33 cellular contexts compared by ENCODE assay signal in genomic region chr2:48283870-48284269, GRCh38.
"Had no signal": no experiment of that assay in that cellular context is flagged by ENCODE, and none has a peak within 500 bp of the region (broad histone marks: within the 10 kb centered on the region; RNA-seq: fewer than 3 reads in every experiment).

No MANE protein-coding gene starts in this region.

- H3K9me3 ChIP-seq: ascending aorta, gastroesophageal sphincter, neutrophil, uterus had no signal

- H3K36me3 ChIP-seq: ascending aorta, cardiac muscle cell, gastroesophageal sphincter, neutrophil, uterus, WERI-Rb-1 had no signal

- H3K4me3 Mint-ChIP-seq: activated CD4-positive, alpha-beta memory T cell treated with anti-CD3 and anti-CD28 coated beads, Interleukin-2, amount 10 ng/mL, durations not matched to agents 7 days and 5 days; activated CD4-positive, alpha-beta T cell treated with anti-CD3 and anti-CD28 coated beads, Interleukin-2, amount 10 ng/mL, durations not matched to agents 24 days and 14 days; activated naive CD4-positive, alpha-beta T cell treated with anti-CD3 and anti-CD28 coated beads, Interleukin-2, amount 10 ng/mL, durations not matched to agents 7 days and 5 days; activated naive CD8-positive, alpha-beta T cell treated with anti-CD3 and anti-CD28 coated beads, Interleukin-2, amount 10 ng/mL, durations not matched to agents 7 days and 5 days; activated T-cell treated with anti-CD3 and anti-CD28 coated beads, Interleukin-2, amount 50 U/mL, for 24 hours; effector memory CD8-positive, alpha-beta T cell; nephron progenitor cell; stimulated activated effector memory CD8-positive, alpha-beta T cell treated with anti-CD3 and anti-CD28 coated beads, Interleukin-12 subunit alpha, Interleukin-12 subunit beta, amount 100 ng/mL, for 72 hours; stimulated activated naive CD8-positive, alpha-beta T cell treated with anti-CD3 and anti-CD28 coated beads, Interleukin-15, amount 100 ng/mL, for 72 hours; T-helper 1 cell treated with Interleukin-12 subunit alpha and Interleukin-12 subunit beta and Interleukin-4 antibody, amounts not matched to agents 30 μg/mL and 1 μg/mL, for 36 hours; type B pancreatic cell had no signal

- DNase-seq: activated CD4-positive, alpha-beta memory T cell treated with anti-CD3 and anti-CD28 coated beads, Interleukin-2, amount 10 ng/mL, durations not matched to agents 7 days and 5 days; activated CD4-positive, alpha-beta T cell treated with anti-CD3 and anti-CD28 coated beads, Interleukin-2, amount 10 ng/mL, durations not matched to agents 24 days and 14 days; activated CD4-positive, CD25-positive, alpha-beta regulatory T cell treated with anti-CD3 and anti-CD28 coated beads, Interleukin-2, amount 50 U/mL, for 72 hours; activated CD8-positive, alpha-beta memory T cell treated with anti-CD3 and anti-CD28 coated beads, Interleukin-2, amount 50 U/mL, for 48 hours; activated gamma-delta T cell; activated naive CD4-positive, alpha-beta T cell treated with anti-CD3 and anti-CD28 coated beads, Interleukin-2, amount 10 ng/mL, durations not matched to agents 7 days and 5 days; activated naive CD8-positive, alpha-beta T cell treated with anti-CD3 and anti-CD28 coated beads, Interleukin-2, amount 10 ng/mL, durations not matched to agents 7 days and 5 days; activated T-cell treated with anti-CD3 and anti-CD28 coated beads, Interleukin-2, amount 50 U/mL, for 24 hours; effector memory CD8-positive, alpha-beta T cell; head of caudate nucleus; hippocampal formation; islet precursor cell; left ventricle myocardium superior; nephron progenitor cell; stimulated activated CD4-positive, alpha-beta T cell treated with anti-CD3 and anti-CD28 coated beads, Interleukin-12 subunit alpha, Interleukin-12 subunit beta, amount 100 ng/mL, for 4 hours; stimulated activated CD4-positive, alpha-beta T cell treated with anti-CD3 and anti-CD28 coated beads, Interleukin-4, amount 100 ng/mL, for 1 hour; stimulated activated naive CD8-positive, alpha-beta T cell treated with anti-CD3 and anti-CD28 coated beads, Interleukin-15, amount 100 ng/mL, for 72 hours; T-helper 9 cell; uterus; WERI-Rb-1 had no signal

- H3K9me3 Mint-ChIP-seq: effector memory CD8-positive, alpha-beta T cell; nephron progenitor cell; stimulated activated effector memory CD8-positive, alpha-beta T cell treated with anti-CD3 and anti-CD28 coated beads, Interleukin-12 subunit alpha, Interleukin-12 subunit beta, amount 100 ng/mL, for 72 hours; type B pancreatic cell had no signal

- H3K27me3 Mint-ChIP-seq: activated CD4-positive, alpha-beta memory T cell treated with anti-CD3 and anti-CD28 coated beads, Interleukin-2, amount 10 ng/mL, durations not matched to agents 7 days and 5 days; activated CD4-positive, alpha-beta T cell treated with anti-CD3 and anti-CD28 coated beads, Interleukin-2, amount 10 ng/mL, durations not matched to agents 24 days and 14 days; activated naive CD4-positive, alpha-beta T cell treated with anti-CD3 and anti-CD28 coated beads, Interleukin-2, amount 10 ng/mL, durations not matched to agents 7 days and 5 days; activated naive CD8-positive, alpha-beta T cell treated with anti-CD3 and anti-CD28 coated beads, Interleukin-2, amount 10 ng/mL, durations not matched to agents 7 days and 5 days; activated T-cell treated with anti-CD3 and anti-CD28 coated beads, Interleukin-2, amount 50 U/mL, for 24 hours; progenitor cell of endocrine pancreas; stimulated activated naive CD8-positive, alpha-beta T cell treated with anti-CD3 and anti-CD28 coated beads, Interleukin-15, amount 100 ng/mL, for 72 hours had no signal

- ATAC-seq: effector memory CD8-positive, alpha-beta T cell; gastroesophageal sphincter; left ventricle myocardium superior; sciatic nerve; stimulated activated effector memory CD8-positive, alpha-beta T cell treated with anti-CD3 and anti-CD28 coated beads, Interleukin-12 subunit alpha, Interleukin-12 subunit beta, amount 100 ng/mL, for 72 hours; stimulated activated naive CD8-positive, alpha-beta T cell treated with anti-CD3 and anti-CD28 coated beads, Interleukin-15, amount 100 ng/mL, for 72 hours had no signal

- H3K4me3 ChIP-seq: ascending aorta, cardiac muscle cell, coronary artery, dorsolateral prefrontal cortex, gastroesophageal sphincter, skin epidermis, uterus had no signal

- H3K4me1 Mint-ChIP-seq: activated CD4-positive, alpha-beta T cell treated with anti-CD3 and anti-CD28 coated beads, Interleukin-2, amount 10 ng/mL, durations not matched to agents 24 days and 14 days; nephron progenitor cell; stimulated activated naive CD8-positive, alpha-beta T cell treated with anti-CD3 and anti-CD28 coated beads, Interleukin-15, amount 100 ng/mL, for 72 hours had no signal

- H3K27me3 ChIP-seq: ascending aorta, cardiac muscle cell, dorsolateral prefrontal cortex, gastroesophageal sphincter, neutrophil, uterus had no signal

- H3K36me3 Mint-ChIP-seq: brain; stimulated activated effector memory CD8-positive, alpha-beta T cell treated with anti-CD3 and anti-CD28 coated beads, Interleukin-12 subunit alpha, Interleukin-12 subunit beta, amount 100 ng/mL, for 72 hours; type B pancreatic cell had no signal

- H3K27ac ChIP-seq: ascending aorta, cardiac muscle cell, coronary artery, dorsolateral prefrontal cortex, gastroesophageal sphincter, neutrophil, skin epidermis, uterus, WERI-Rb-1 had no signal

- H3K27ac Mint-ChIP-seq: activated CD4-positive, alpha-beta memory T cell treated with anti-CD3 and anti-CD28 coated beads, Interleukin-2, amount 10 ng/mL, durations not matched to agents 7 days and 5 days; activated CD4-positive, alpha-beta T cell treated with anti-CD3 and anti-CD28 coated beads, Interleukin-2, amount 10 ng/mL, durations not matched to agents 24 days and 14 days; activated naive CD4-positive, alpha-beta T cell treated with anti-CD3 and anti-CD28 coated beads, Interleukin-2, amount 10 ng/mL, durations not matched to agents 7 days and 5 days; activated naive CD8-positive, alpha-beta T cell treated with anti-CD3 and anti-CD28 coated beads, Interleukin-2, amount 10 ng/mL, durations not matched to agents 7 days and 5 days; activated T-cell treated with anti-CD3 and anti-CD28 coated beads, Interleukin-2, amount 50 U/mL, for 24 hours; nephron progenitor cell; progenitor cell of endocrine pancreas; stimulated activated effector memory CD8-positive, alpha-beta T cell treated with anti-CD3 and anti-CD28 coated beads, Interleukin-12 subunit alpha, Interleukin-12 subunit beta, amount 100 ng/mL, for 72 hours; stimulated activated naive CD8-positive, alpha-beta T cell treated with anti-CD3 and anti-CD28 coated beads, Interleukin-15, amount 100 ng/mL, for 72 hours; T-helper 1 cell treated with Interleukin-12 subunit alpha and Interleukin-12 subunit beta and Interleukin-4 antibody, amounts not matched to agents 30 μg/mL and 1 μg/mL, for 36 hours; type B pancreatic cell had no signal

- H3K4me1 ChIP-seq: ascending aorta, gastroesophageal sphincter, uterus had no signal
